Comparison of ENCODE assay signal across 1 cellular context in the genomic region with DNA sequence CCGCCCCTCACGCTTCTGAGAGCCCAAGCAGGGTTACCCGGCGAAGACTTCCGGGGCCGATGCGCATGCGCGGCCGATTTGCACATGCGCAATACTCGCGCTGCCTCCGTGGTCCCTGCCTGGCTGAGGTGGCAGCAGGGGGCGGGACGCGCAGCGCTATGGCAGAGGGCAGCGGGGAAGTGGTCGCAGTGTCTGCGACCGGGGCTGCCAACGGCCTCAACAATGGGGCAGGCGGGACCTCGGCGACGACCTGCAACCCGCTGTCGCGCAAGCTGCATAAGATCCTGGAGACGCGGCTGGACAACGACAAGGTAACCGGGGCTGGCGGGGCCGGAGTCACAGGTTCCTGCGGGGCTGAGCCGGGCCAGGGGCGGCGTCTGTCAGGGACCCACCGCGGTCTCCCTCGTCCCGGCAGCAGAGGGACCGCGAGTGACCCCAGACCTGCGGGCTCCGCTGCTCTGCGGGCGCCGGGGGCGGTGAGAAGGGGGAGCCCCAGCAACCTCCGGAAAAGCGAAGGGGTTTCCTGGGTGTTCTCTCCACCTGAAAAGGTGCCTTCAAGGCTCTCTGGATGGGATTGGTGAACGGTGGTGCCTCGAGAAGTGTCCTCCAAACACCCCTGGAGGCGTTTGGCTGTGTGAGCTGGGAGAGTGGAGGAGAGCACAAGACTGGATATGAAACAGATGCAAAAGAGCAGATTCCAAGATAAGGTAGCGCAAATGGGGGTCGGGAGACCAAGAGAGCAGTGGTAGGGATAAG.
TF ChIP-seq lines count a peak whose summit lies in the region.

Gene COG6 (plus strand): TSS at position 94 of the 756 bp plus-strand sequence. CDS start 65 bp downstream, at position 159.

TF ChIP-seq in HEK293, 187 proteins besides CTCF, POLR2A, EP300 and RAD21 (continued from another document and continues in another):
- TF ChIP-seq ZNF518A (tag by site-specific recombination; conservative IDR thresholded peaks at IDR 0.05; ENCODE audit: low read depth) (no peak), ZNF621 (tag by site-specific recombination; IDR thresholded peaks at IDR 0.05) (no peak), ZNF561 (tag by site-specific recombination; IDR thresholded peaks at IDR 0.05; ENCODE audit: borderline replicate concordance) (peak; percentile 44; the same call in 1 of the 2 replicates), ZNF366 (tag by site-specific recombination; conservative IDR thresholded peaks at IDR 0.05) (no peak), ZNF133 (tag by site-specific recombination; IDR thresholded peaks at IDR 0.05) (no peak), ZNF292 (tag by site-specific recombination; IDR thresholded peaks at IDR 0.05; ENCODE audit: borderline replicate concordance, low read depth) (no peak), OSR2 (tag by site-specific recombination; IDR thresholded peaks at IDR 0.05) (no peak), PATZ1 (tag by site-specific recombination; IDR thresholded peaks at IDR 0.05) (peak; percentile 74), BCL11A (tag by site-specific recombination; IDR thresholded peaks at IDR 0.05; ENCODE audit: low read depth) (no peak), PRDM2 (tag by site-specific recombination; IDR thresholded peaks at IDR 0.05; ENCODE audit: borderline replicate concordance) (no peak), ZNF626 (tag by site-specific recombination; IDR thresholded peaks at IDR 0.05) (no peak), ZNF624 (tag by site-specific recombination; IDR thresholded peaks at IDR 0.05) (no peak), ZFP37 (tag by site-specific recombination; IDR thresholded peaks at IDR 0.05) (peak; percentile 48; the same call in 1 of the 2 replicates), EGR2 (tag by site-specific recombination; IDR thresholded peaks at IDR 0.05; ENCODE audit: low read depth) (no peak), ZNF785 (tag by site-specific recombination; IDR thresholded peaks at IDR 0.05) (no peak), ZSCAN5A (tag by site-specific recombination; IDR thresholded peaks at IDR 0.05) (no peak), GLI4 (tag by site-specific recombination; IDR thresholded peaks at IDR 0.05) (peak; percentile 60; the same call in 1 of the 2 replicates), ZNF623 (tag by site-specific recombination; IDR thresholded peaks at IDR 0.05) (no peak), PRDM6 (tag by site-specific recombination; IDR thresholded peaks at IDR 0.05) (no peak)
- TF ChIP-seq, protein P1, sequence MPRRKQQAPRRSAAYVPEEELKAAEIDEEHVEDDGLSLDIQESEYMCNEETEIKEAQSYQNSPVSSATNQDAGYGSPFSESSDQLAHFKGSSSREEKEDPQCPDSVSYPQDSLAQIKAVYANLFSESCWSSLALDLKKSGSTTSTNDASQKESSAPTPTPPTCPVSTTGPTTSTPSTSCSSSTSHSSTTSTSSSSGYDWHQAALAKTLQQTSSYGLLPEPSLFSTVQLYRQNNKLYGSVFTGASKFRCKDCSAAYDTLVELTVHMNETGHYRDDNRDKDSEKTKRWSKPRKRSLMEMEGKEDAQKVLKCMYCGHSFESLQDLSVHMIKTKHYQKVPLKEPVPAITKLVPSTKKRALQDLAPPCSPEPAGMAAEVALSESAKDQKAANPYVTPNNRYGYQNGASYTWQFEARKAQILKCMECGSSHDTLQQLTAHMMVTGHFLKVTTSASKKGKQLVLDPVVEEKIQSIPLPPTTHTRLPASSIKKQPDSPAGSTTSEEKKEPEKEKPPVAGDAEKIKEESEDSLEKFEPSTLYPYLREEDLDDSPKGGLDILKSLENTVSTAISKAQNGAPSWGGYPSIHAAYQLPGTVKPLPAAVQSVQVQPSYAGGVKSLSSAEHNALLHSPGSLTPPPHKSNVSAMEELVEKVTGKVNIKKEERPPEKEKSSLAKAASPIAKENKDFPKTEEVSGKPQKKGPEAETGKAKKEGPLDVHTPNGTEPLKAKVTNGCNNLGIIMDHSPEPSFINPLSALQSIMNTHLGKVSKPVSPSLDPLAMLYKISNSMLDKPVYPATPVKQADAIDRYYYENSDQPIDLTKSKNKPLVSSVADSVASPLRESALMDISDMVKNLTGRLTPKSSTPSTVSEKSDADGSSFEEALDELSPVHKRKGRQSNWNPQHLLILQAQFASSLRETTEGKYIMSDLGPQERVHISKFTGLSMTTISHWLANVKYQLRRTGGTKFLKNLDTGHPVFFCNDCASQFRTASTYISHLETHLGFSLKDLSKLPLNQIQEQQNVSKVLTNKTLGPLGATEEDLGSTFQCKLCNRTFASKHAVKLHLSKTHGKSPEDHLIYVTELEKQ (tag by site-specific recombination; IDR thresholded peaks at IDR 0.05; ENCODE audit: borderline replicate concordance), result 0 out of 2 replicates have a peak, but pooled peaks have one; percentile 24
- TF ChIP-seq, protein P2, sequence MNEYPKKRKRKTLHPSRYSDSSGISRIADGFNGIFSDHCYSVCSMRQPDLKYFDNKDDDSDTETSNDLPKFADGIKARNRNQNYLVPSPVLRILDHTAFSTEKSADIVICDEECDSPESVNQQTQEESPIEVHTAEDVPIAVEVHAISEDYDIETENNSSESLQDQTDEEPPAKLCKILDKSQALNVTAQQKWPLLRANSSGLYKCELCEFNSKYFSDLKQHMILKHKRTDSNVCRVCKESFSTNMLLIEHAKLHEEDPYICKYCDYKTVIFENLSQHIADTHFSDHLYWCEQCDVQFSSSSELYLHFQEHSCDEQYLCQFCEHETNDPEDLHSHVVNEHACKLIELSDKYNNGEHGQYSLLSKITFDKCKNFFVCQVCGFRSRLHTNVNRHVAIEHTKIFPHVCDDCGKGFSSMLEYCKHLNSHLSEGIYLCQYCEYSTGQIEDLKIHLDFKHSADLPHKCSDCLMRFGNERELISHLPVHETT (tag by site-specific recombination; IDR thresholded peaks at IDR 0.05), result no peak
- TF ChIP-seq, protein P3, sequence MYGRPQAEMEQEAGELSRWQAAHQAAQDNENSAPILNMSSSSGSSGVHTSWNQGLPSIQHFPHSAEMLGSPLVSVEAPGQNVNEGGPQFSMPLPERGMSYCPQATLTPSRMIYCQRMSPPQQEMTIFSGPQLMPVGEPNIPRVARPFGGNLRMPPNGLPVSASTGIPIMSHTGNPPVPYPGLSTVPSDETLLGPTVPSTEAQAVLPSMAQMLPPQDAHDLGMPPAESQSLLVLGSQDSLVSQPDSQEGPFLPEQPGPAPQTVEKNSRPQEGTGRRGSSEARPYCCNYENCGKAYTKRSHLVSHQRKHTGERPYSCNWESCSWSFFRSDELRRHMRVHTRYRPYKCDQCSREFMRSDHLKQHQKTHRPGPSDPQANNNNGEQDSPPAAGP (tag by site-specific recombination; IDR thresholded peaks at IDR 0.05), result no peak
